In genomic region chr6:133467982-133468380, GRCh38 we compare ENCODE assay signal across 2 cellular contexts.
TF ChIP-seq lines count a peak whose summit lies in the region.

No MANE protein-coding gene starts in this region.

TF ChIP-seq in IMR-90, 13 proteins besides CTCF, POLR2A, EP300 and RAD21:
- TF ChIP-seq SMC3 (IDR thresholded peaks at IDR 0.05; ENCODE audit: low read depth, low read length) (no peak), NFE2L2 (IDR thresholded peaks at IDR 0.05; ENCODE audit: low read depth, low read length) (no peak), RFX5 (IDR thresholded peaks at IDR 0.05; ENCODE audit: low read depth, low read length) (no peak), MAZ (IDR thresholded peaks at IDR 0.05; ENCODE audit: borderline replicate concordance, low read depth, low read length) (no peak), MAFK (IDR thresholded peaks at IDR 0.05; ENCODE audit: low read depth, low read length) (no peak)
- TF ChIP-seq, protein P1, sequence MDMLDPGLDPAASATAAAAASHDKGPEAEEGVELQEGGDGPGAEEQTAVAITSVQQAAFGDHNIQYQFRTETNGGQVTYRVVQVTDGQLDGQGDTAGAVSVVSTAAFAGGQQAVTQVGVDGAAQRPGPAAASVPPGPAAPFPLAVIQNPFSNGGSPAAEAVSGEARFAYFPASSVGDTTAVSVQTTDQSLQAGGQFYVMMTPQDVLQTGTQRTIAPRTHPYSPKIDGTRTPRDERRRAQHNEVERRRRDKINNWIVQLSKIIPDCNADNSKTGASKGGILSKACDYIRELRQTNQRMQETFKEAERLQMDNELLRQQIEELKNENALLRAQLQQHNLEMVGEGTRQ (IDR thresholded peaks at IDR 0.05; ENCODE audit: low read depth, low read length) = no peak

TF ChIP-seq in H1, 55 proteins besides CTCF, POLR2A, EP300 and RAD21:
- TF ChIP-seq GTF2F1 (IDR thresholded peaks at IDR 0.05; ENCODE audit: borderline replicate concordance, low read depth, low read length) (no peak), RNF2 (IDR thresholded peaks at IDR 0.05; ENCODE audit: borderline replicate concordance, low read depth, low read length, missing control alignments, poor library complexity, severe bottlenecking) (no peak), PHF8 (conservative IDR thresholded peaks at IDR 0.05; ENCODE audit: low read depth, low read length) (no peak), POU5F1 (IDR thresholded peaks at IDR 0.05; ENCODE audit: low read depth, low read length) (no peak), TBP (IDR thresholded peaks at IDR 0.05; ENCODE audit: low read depth, low read length) (no peak), BACH1 (IDR thresholded peaks at IDR 0.05; ENCODE audit: low read length) (no peak), EZH2 (IDR thresholded peaks at IDR 0.05; ENCODE audit: low read depth, low read length, severe bottlenecking) (no peak), SP2 (IDR thresholded peaks at IDR 0.05; ENCODE audit: low read length) (no peak), BCL11A (IDR thresholded peaks at IDR 0.05; ENCODE audit: low read depth in 2 of 2, low read length in 2 of 2) (no peak), SP1 (IDR thresholded peaks at IDR 0.05; ENCODE audit: low read depth, low read length) (no peak), TAF1 (IDR thresholded peaks at IDR 0.05; ENCODE audit: low read depth, low read length) (no peak), TCF12 (IDR thresholded peaks at IDR 0.05; ENCODE audit: low read depth, low read length) (no peak)
